1 cellular context compared by ENCODE assay signal in genomic region chr14:60164717-60165546, GRCh38.
A peak's percentile ranks its signal among the peaks of the same experiment; 100 is the strongest.
TF ChIP-seq lines count a peak whose summit lies in the region.

A gene with protein sequence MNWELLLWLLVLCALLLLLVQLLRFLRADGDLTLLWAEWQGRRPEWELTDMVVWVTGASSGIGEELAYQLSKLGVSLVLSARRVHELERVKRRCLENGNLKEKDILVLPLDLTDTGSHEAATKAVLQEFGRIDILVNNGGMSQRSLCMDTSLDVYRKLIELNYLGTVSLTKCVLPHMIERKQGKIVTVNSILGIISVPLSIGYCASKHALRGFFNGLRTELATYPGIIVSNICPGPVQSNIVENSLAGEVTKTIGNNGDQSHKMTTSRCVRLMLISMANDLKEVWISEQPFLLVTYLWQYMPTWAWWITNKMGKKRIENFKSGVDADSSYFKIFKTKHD (minus strand): TSS chr14:60165398. CDS start chr14:60165309, 89 bp downstream.

TF ChIP-seq in GM12878, 131 proteins besides CTCF, POLR2A, EP300 and RAD21 (continued from another document):
- TF ChIP-seq SKIL (IDR thresholded peaks at IDR 0.05; ENCODE audit: low read depth, poor library complexity, severe bottlenecking) (no peak), TCF3 (IDR thresholded peaks at IDR 0.05; ENCODE audit: borderline replicate concordance, insufficient read depth, low read depth, low read length) (peak; percentile 60; the same call in 1 of the 2 replicates), ZNF622 (IDR thresholded peaks at IDR 0.05) (no peak), USF2 (IDR thresholded peaks at IDR 0.05; ENCODE audit: borderline replicate concordance, low read depth, low read length) (no peak), RFX5 (IDR thresholded peaks at IDR 0.05; ENCODE audit: low read depth, low read length) (no peak), WRNIP1 (IDR thresholded peaks at IDR 0.05; ENCODE audit: borderline replicate concordance, low read depth, low read length) (0 out of 2 replicates have a peak, but pooled peaks have one; percentile 77), PAX5 (IDR thresholded peaks at IDR 0.05; ENCODE audit: borderline replicate concordance, low read depth, low read length) (peak; percentile 31; the same call in 1 of the 2 replicates), HDGF (IDR thresholded peaks at IDR 0.05) (0 out of 2 replicates have a peak, but pooled peaks have one; percentile 28), TBL1XR1 (IDR thresholded peaks at IDR 0.05; ENCODE audit: low read depth, low read length) (0 out of 2 replicates have a peak, but pooled peaks have one; percentile 20), FOXK2 (IDR thresholded peaks at IDR 0.05) (no peak), CREB1 (IDR thresholded peaks at IDR 0.05; ENCODE audit: low read depth) (no peak), EED (IDR thresholded peaks at IDR 0.05; ENCODE audit: low read depth) (peak; percentile 45; the same call in 1 of the 2 replicates), CBFB (IDR thresholded peaks at IDR 0.05; ENCODE audit: low read depth) (peak; percentile 64; the same call in 1 of the 2 replicates), CREM (IDR thresholded peaks at IDR 0.05; ENCODE audit: low read depth) (no peak), NFYA (IDR thresholded peaks at IDR 0.05; ENCODE audit: borderline replicate concordance, low read depth, low read length) (no peak), RELA (IDR thresholded peaks at IDR 0.05; ENCODE audit: borderline replicate concordance, partially characterized antibody) (no peak), HDAC2 (IDR thresholded peaks at IDR 0.05) (no peak), SMC3 (IDR thresholded peaks at IDR 0.05; ENCODE audit: borderline replicate concordance, low read length) (peak; percentile 53; the same call in 1 of the 2 replicates), DPF2 (IDR thresholded peaks at IDR 0.05) (peak; percentile 63; the same call in 1 of the 2 replicates), CEBPZ (IDR thresholded peaks at IDR 0.05; ENCODE audit: low read depth, low read length) (no peak), TAF1 (IDR thresholded peaks at IDR 0.05; ENCODE audit: borderline replicate concordance, low read depth, low read length) (peak; percentile 56; the same call in 1 of the 2 replicates), YBX1 (IDR thresholded peaks at IDR 0.05) (no peak), MAX (IDR thresholded peaks at IDR 0.05; ENCODE audit: low read depth, low read length) (no peak; the same call in 1 of the 2 replicates), RBBP5 (conservative IDR thresholded peaks at IDR 0.05) (no peak), SUPT20H (IDR thresholded peaks at IDR 0.05; ENCODE audit: borderline replicate concordance, control insufficient read depth, low read depth, low read length) (no peak), RUNX3 (IDR thresholded peaks at IDR 0.05; ENCODE audit: low read length) (no peak; the same call in 1 of the 2 replicates), NFIC (IDR thresholded peaks at IDR 0.05; ENCODE audit: low read depth, low read length) (no peak), ZNF592 (IDR thresholded peaks at IDR 0.05) (0 out of 2 replicates have a peak, but pooled peaks have one; percentile 50), KAT2A (conservative IDR thresholded peaks at IDR 0.05; ENCODE audit: control insufficient read depth, low read depth, low read length) (no peak), SMAD5 (IDR thresholded peaks at IDR 0.05; ENCODE audit: low read depth) (peak; percentile 35; the same call in 1 of the 2 replicates), IKZF1 (conservative IDR thresholded peaks at IDR 0.05) (peak; percentile 80), MEF2B (IDR thresholded peaks at IDR 0.05; ENCODE audit: partially characterized antibody, poor library complexity, severe bottlenecking) (peak; percentile 44), SPI1 (IDR thresholded peaks at IDR 0.05; ENCODE audit: borderline replicate concordance, insufficient read depth, low read depth, low read length) (no peak), MEF2A (IDR thresholded peaks at IDR 0.05; ENCODE audit: insufficient read depth, low read depth, low read length) (no peak), ASH2L (IDR thresholded peaks at IDR 0.05; ENCODE audit: borderline replicate concordance, low read depth) (peak; percentile 77; the same call in 1 of the 2 replicates), ZNF24 (IDR thresholded peaks at IDR 0.05) (peak; percentile 62; the same call in 1 of the 2 replicates)
- TF ChIP-seq, protein P1, sequence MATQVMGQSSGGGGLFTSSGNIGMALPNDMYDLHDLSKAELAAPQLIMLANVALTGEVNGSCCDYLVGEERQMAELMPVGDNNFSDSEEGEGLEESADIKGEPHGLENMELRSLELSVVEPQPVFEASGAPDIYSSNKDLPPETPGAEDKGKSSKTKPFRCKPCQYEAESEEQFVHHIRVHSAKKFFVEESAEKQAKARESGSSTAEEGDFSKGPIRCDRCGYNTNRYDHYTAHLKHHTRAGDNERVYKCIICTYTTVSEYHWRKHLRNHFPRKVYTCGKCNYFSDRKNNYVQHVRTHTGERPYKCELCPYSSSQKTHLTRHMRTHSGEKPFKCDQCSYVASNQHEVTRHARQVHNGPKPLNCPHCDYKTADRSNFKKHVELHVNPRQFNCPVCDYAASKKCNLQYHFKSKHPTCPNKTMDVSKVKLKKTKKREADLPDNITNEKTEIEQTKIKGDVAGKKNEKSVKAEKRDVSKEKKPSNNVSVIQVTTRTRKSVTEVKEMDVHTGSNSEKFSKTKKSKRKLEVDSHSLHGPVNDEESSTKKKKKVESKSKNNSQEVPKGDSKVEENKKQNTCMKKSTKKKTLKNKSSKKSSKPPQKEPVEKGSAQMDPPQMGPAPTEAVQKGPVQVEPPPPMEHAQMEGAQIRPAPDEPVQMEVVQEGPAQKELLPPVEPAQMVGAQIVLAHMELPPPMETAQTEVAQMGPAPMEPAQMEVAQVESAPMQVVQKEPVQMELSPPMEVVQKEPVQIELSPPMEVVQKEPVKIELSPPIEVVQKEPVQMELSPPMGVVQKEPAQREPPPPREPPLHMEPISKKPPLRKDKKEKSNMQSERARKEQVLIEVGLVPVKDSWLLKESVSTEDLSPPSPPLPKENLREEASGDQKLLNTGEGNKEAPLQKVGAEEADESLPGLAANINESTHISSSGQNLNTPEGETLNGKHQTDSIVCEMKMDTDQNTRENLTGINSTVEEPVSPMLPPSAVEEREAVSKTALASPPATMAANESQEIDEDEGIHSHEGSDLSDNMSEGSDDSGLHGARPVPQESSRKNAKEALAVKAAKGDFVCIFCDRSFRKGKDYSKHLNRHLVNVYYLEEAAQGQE (IDR thresholded peaks at IDR 0.05; ENCODE audit: low read depth, low read length): no peak
- TF ChIP-seq, protein P2, sequence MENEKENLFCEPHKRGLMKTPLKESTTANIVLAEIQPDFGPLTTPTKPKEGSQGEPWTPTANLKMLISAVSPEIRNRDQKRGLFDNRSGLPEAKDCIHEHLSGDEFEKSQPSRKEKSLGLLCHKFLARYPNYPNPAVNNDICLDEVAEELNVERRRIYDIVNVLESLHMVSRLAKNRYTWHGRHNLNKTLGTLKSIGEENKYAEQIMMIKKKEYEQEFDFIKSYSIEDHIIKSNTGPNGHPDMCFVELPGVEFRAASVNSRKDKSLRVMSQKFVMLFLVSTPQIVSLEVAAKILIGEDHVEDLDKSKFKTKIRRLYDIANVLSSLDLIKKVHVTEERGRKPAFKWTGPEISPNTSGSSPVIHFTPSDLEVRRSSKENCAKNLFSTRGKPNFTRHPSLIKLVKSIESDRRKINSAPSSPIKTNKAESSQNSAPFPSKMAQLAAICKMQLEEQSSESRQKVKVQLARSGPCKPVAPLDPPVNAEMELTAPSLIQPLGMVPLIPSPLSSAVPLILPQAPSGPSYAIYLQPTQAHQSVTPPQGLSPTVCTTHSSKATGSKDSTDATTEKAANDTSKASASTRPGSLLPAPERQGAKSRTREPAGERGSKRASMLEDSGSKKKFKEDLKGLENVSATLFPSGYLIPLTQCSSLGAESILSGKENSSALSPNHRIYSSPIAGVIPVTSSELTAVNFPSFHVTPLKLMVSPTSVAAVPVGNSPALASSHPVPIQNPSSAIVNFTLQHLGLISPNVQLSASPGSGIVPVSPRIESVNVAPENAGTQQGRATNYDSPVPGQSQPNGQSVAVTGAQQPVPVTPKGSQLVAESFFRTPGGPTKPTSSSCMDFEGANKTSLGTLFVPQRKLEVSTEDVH (IDR thresholded peaks at IDR 0.05; ENCODE audit: low read depth, partially characterized antibody): no peak
